Comparison of ENCODE assay signal across 1 cellular context in the genomic region with DNA sequence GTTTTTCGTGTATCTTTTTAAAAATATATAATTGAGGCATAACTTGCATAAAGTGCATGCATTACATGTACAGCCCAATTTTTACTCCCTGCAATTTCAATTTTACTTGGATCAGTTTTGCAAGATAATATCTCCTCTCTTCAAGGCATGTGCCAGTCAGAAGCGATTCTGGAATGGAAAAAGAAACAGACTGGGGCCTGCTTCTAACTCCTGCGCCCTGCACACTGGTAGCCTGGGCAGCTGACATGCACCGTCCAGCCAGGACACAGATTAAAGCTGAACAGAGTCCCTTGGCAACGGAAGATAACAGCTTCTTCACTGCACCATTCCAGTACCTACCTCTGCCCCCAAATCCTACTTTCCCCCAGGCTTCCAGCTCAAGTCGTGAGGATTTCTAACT.
TF ChIP-seq lines count a peak whose summit lies in the region.

No MANE protein-coding gene starts in this region.

TF ChIP-seq in HCT116, 20 proteins besides CTCF, POLR2A, EP300 and RAD21:
- TF ChIP-seq ZFX (IDR thresholded peaks at IDR 0.05), result no peak
- TF ChIP-seq SIN3A (IDR thresholded peaks at IDR 0.05; ENCODE audit: low read depth), result no peak
- no peak for TF ChIP-seq CEBPB (IDR thresholded peaks at IDR 0.05; ENCODE audit: low read depth)
- TF ChIP-seq ZNF274 (IDR thresholded peaks at IDR 0.05; ENCODE audit: low read depth, low read length), result no peak
- no peak for TF ChIP-seq TCF7L2 (IDR thresholded peaks at IDR 0.05; ENCODE audit: borderline replicate concordance, extremely low read depth, insufficient read depth, insufficient read length)
- TF ChIP-seq, protein P1, sequence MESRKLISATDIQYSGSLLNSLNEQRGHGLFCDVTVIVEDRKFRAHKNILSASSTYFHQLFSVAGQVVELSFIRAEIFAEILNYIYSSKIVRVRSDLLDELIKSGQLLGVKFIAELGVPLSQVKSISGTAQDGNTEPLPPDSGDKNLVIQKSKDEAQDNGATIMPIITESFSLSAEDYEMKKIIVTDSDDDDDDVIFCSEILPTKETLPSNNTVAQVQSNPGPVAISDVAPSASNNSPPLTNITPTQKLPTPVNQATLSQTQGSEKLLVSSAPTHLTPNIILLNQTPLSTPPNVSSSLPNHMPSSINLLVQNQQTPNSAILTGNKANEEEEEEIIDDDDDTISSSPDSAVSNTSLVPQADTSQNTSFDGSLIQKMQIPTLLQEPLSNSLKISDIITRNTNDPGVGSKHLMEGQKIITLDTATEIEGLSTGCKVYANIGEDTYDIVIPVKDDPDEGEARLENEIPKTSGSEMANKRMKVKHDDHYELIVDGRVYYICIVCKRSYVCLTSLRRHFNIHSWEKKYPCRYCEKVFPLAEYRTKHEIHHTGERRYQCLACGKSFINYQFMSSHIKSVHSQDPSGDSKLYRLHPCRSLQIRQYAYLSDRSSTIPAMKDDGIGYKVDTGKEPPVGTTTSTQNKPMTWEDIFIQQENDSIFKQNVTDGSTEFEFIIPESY (IDR thresholded peaks at IDR 0.05; ENCODE audit: extremely low read depth, insufficient replicate concordance, low read length), result no peak
- no peak for TF ChIP-seq CBX3 (IDR thresholded peaks at IDR 0.05; ENCODE audit: low read depth)
- no peak for TF ChIP-seq YY1 (IDR thresholded peaks at IDR 0.05; ENCODE audit: extremely low read depth, insufficient replicate concordance, low read depth, low read length)
- no peak for TF ChIP-seq FOSL1 (IDR thresholded peaks at IDR 0.05; ENCODE audit: low read depth)
- TF ChIP-seq, protein P2, sequence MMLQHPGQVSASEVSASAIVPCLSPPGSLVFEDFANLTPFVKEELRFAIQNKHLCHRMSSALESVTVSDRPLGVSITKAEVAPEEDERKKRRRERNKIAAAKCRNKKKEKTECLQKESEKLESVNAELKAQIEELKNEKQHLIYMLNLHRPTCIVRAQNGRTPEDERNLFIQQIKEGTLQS (IDR thresholded peaks at IDR 0.05), result no peak
- TF ChIP-seq, protein P3, sequence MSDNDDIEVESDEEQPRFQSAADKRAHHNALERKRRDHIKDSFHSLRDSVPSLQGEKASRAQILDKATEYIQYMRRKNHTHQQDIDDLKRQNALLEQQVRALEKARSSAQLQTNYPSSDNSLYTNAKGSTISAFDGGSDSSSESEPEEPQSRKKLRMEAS (IDR thresholded peaks at IDR 0.05), result no peak
- no peak for TF ChIP-seq ELF1 (IDR thresholded peaks at IDR 0.05; ENCODE audit: borderline replicate concordance, low read depth)
- TF ChIP-seq EGR1 (IDR thresholded peaks at IDR 0.05; ENCODE audit: low read depth), result no peak
- TF ChIP-seq JUND (IDR thresholded peaks at IDR 0.05), result no peak
- no peak for TF ChIP-seq POLR2AphosphoS5 (IDR thresholded peaks at IDR 0.05; ENCODE audit: low read depth, low read length)
